Comparison of ENCODE assay signal across 10 cellular contexts in genomic region chr16:586645-587590, GRCh38. TPM values are rescaled to one million over a fixed set of nuclear protein-coding genes. Genes with fewer than 3 reads are reported as not detected.
DNase-seq lines count a peak whose midpoint lies in the region; ATAC-seq and TF ChIP-seq lines count a peak whose summit lies in the region.
"Had no signal": no experiment of that assay in that cellular context is flagged by ENCODE, and none has a peak within 500 bp of the region (broad histone marks: within the 10 kb centered on the region; RNA-seq: fewer than 3 reads in every experiment).

No MANE protein-coding gene starts in this region.

- no peak for TF ChIP-seq POLR2A in gastroesophageal sphincter (IDR thresholded peaks at IDR 0.05)

- H3K9me2 ChIP-seq in DOHH2 (replicated peaks; ENCODE audit: control insufficient read depth, low read length): no peaks in the 10 kb centered on the region

- 62% methylated on average over 3 of the region's 14 CpGs; no CpG with 5 or more reads in 1 of the 2 donors for WGBS in gastroesophageal sphincter (ENCODE audit: low coverage in 1 of 2), 2 donors

- no peaks in the 10 kb centered on the region for H3K9me3 Mint-ChIP-seq in brain
- no peaks in the 10 kb centered on the region for H3K9me3 Mint-ChIP-seq in neural crest cell

- peaks cover 9% of the 10 kb centered on the region for H3K36me3 ChIP-seq in DOHH2 (ENCODE audit: control insufficient read depth, low read length)
- peaks cover 0 to 13% of the 10 kb centered on the region in 2 donors for H3K36me3 ChIP-seq in gastroesophageal sphincter

- H3K4me1 Mint-ChIP-seq in brain: peaks cover 44% of the 10 kb centered on the region
- H3K4me1 Mint-ChIP-seq in neural crest cell: peaks cover 23% of the 10 kb centered on the region

- no peaks in the 10 kb centered on the region for H3K36me3 Mint-ChIP-seq in brain
- H3K36me3 Mint-ChIP-seq in neural crest cell (ENCODE audit: low read depth): peaks cover 7% of the 10 kb centered on the region

- H3K27ac ChIP-seq in DOHH2 (ENCODE audit: low read depth, low read length) (no peak overlapping the region), gastroesophageal sphincter (peak overlapping the region in 1 of 4 donors; percentile 21)

- TF ChIP-seq CTCF in DOHH2 (IDR thresholded peaks at IDR 0.05; ENCODE audit: low read depth, low read length, poor library complexity, severe bottlenecking): no peak
- no peak for TF ChIP-seq CTCF in brain (conservative IDR thresholded peaks at IDR 0.05)
- no peak for TF ChIP-seq CTCF in neural crest cell (conservative IDR thresholded peaks at IDR 0.05)
- no peak for TF ChIP-seq CTCF in gastroesophageal sphincter (IDR thresholded peaks at IDR 0.05)

- H3K4me1 ChIP-seq in DOHH2 (ENCODE audit: control insufficient read depth, low read length) (peaks cover 21% of the 10 kb centered on the region), gastroesophageal sphincter (peaks cover 0 to 45% (median 18%) of the 10 kb centered on the region in 3 donors)

- H3K27me3 ChIP-seq in DOHH2 (ENCODE audit: control insufficient read depth, low read length) (no peaks in the 10 kb centered on the region), gastroesophageal sphincter (peaks cover 11% of the 10 kb centered on the region)

- peaks cover 5% of the 10 kb centered on the region for H3K27me3 Mint-ChIP-seq in brain
- H3K27me3 Mint-ChIP-seq in neural crest cell (ENCODE audit: low read depth): peaks cover 34% of the 10 kb centered on the region

- peaks cover 4% of the 10 kb centered on the region; the same call in 1 of the 2 replicates for H4K20me1 ChIP-seq in DOHH2 (ENCODE audit: control insufficient read depth, insufficient read depth, low read depth, low read length)

- H3K9me3 ChIP-seq in DOHH2 (ENCODE audit: control insufficient read depth, insufficient read depth, low read length): no peaks in the 10 kb centered on the region
- no peaks in the 10 kb centered on the region for H3K9me3 ChIP-seq in gastroesophageal sphincter

- DNase-seq in M059J (ENCODE audit: low read depth): peak; percentile 29
- no peak for DNase-seq in neural crest cell (ENCODE audit: low read depth, low spot score)
- DNase-seq in stimulated activated CD8-positive, alpha-beta memory T cell treated with anti-CD3 and anti-CD28 coated beads, Interleukin-4, amount 100 ng/mL, for 48 hours: no peak
- DNase-seq in retina: no peak
- DNase-seq: NCI-H1436 treated with DMSO at 0.1 percent for 48 hours had no signal

- peaks cover 33% of the 10 kb centered on the region for H3K79me2 ChIP-seq in DOHH2 (ENCODE audit: control insufficient read depth, low read length)

- peak overlapping the region; percentile 78 for H3K4me2 ChIP-seq in DOHH2 (ENCODE audit: low read length)

- peak overlapping the region; percentile 60 to 97 (median 86) for H3K27ac Mint-ChIP-seq in brain
- peak overlapping the region; percentile 71 for H3K27ac Mint-ChIP-seq in neural crest cell (ENCODE audit: unreplicated experiment)

- H3K4me3 ChIP-seq in DOHH2 (ENCODE audit: low read length): peak overlapping the region; percentile 73; the same call in 1 of the 2 replicates
- H3K4me3 ChIP-seq in gastroesophageal sphincter: no peak overlapping the region

- no peak for TF ChIP-seq EP300 in gastroesophageal sphincter (IDR thresholded peaks at IDR 0.05)

- ATAC-seq in GM19463 (IDR thresholded peaks at IDR 0.05; ENCODE audit: unreplicated experiment) (no peak), gastroesophageal sphincter (no peak)

- H3F3A ChIP-seq in DOHH2 (ENCODE audit: control insufficient read depth, insufficient read depth): no peaks in the 10 kb centered on the region; the same call in 1 of the 2 replicates

- H3K4me3 Mint-ChIP-seq in brain (peak overlapping the region; percentile 83 to 96 (median 91)), neural crest cell (peak overlapping the region; percentile 97)

RNA-seq across cellular contexts. Expression of gene RAB40C, which starts 2.9 kb away (rescaled TPM):
- total RNA-seq in M059J (2014; rRNA removed; shearing (Covaris generic)): 15.2 and 16.8 TPM in 2 replicates
- polyA plus RNA-seq in brain (ENCODE audit: insufficient read depth, low read depth, low replicate concordance): 41.1 TPM
- total RNA-seq in neural crest cell: 30.9 and 31.6 TPM in 2 replicates
- 10 to 100 TPM; 17.7 to 28.3 (median 22.1) TPM for total RNA-seq in gastroesophageal sphincter

RNA-seq across cellular contexts. Expression of gene PIGQ, which starts 17.1 kb away (rescaled TPM):
- 35.9 and 43.8 TPM in 2 replicates for total RNA-seq in M059J (2014; rRNA removed; shearing (Covaris generic))
- polyA plus RNA-seq in brain (ENCODE audit: insufficient read depth, low read depth, low replicate concordance): 75.8 TPM
- total RNA-seq in neural crest cell (84.9 and 91.7 TPM in 2 replicates), gastroesophageal sphincter (10 to 100 TPM; 30.4 to 42.4 (median 36.8) TPM)

RNA-seq across cellular contexts. Expression of gene NHLRC4, which starts 20.1 kb away (rescaled TPM):
- total RNA-seq in M059J (2014; rRNA removed; shearing (Covaris generic)): 0.12 TPM in 1 of 2 replicates, not detected in the other
- 0.36 TPM for polyA plus RNA-seq in brain (ENCODE audit: insufficient read depth, low read depth, low replicate concordance)
- total RNA-seq in neural crest cell (0.84 and 0.86 TPM in 2 replicates), gastroesophageal sphincter (1 to 10 TPM in 2 of 4 donors, under 1 TPM in 2; 0.47 to 2.9 (median 0.87) TPM)

RNA-seq across cellular contexts. Expression of gene PRR35, which starts 26.7 kb away (rescaled TPM):
- not detected in 2 replicates for total RNA-seq in M059J (2014; rRNA removed; shearing (Covaris generic))
- polyA plus RNA-seq in brain (ENCODE audit: insufficient read depth, low read depth, low replicate concordance): not detected
- total RNA-seq in neural crest cell (not detected in 2 replicates), gastroesophageal sphincter (not detected)
- total RNA-seq: lung microvascular endothelial cell had no signal

RNA-seq across cellular contexts. Expression of gene WFIKKN1, which starts 43.9 kb away (rescaled TPM):
- 0.62 and 2.9 TPM in 2 replicates for total RNA-seq in M059J (2014; rRNA removed; shearing (Covaris generic))
- polyA plus RNA-seq in brain (ENCODE audit: insufficient read depth, low read depth, low replicate concordance): 1.4 TPM
- total RNA-seq in neural crest cell (8.1 and 8.5 TPM in 2 replicates), gastroesophageal sphincter (under 1 TPM in 3 of 4 donors, not detected in 1; 0.17 to 0.93 (median 0.35) TPM)
